Comparison of ENCODE assay signal across 12 cellular contexts in the genomic region with DNA sequence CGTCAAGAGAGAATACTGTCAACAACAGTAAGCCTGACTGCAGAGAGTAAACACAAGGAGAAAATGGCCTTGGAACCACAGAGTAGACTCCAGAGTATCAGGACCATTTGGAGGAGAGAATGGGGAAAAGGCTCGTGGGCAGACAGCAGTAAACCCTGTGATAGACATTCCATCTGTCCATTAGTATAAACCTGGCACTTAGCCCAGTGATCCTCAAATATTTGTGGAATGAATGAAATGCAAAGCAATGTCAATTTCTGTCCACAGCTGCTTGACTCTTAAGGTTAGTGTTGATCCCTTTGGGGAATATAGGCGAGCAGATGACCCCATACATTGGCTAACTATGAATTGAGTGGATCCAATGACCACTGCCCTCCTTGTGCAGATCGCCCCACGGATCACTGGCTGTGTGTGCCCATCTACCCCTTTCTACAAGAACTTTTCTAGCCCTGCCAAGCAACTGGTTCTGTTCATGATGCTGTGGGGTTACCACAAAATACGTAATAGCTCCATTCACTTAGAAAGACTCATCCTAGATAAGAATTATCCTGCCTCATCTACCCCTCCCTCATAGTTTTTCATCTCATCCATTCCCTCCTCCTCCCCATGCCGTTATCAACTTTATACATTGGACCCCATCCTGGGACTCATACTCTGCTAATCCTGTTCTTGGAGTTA.
A peak's percentile ranks its signal among the peaks of the same experiment; 100 is the strongest.
DNase-seq lines count a peak whose midpoint lies in the region; ATAC-seq and TF ChIP-seq lines count a peak whose summit lies in the region.
"Had no signal": no experiment of that assay in that cellular context is flagged by ENCODE, and none has a peak within 500 bp of the region (broad histone marks: within the 10 kb centered on the region; RNA-seq: fewer than 3 reads in every experiment).

No MANE protein-coding gene starts in this region.

- H3K9me3 ChIP-seq in vagina = no peaks in the 10 kb centered on the region

- intact Hi-C loops in vagina (cut with DNase I) = no loop called here

- H3K36me3 ChIP-seq in vagina = no peaks in the 10 kb centered on the region

- no peak for ATAC-seq in stimulated activated naive CD8-positive, alpha-beta T cell treated with anti-CD3 and anti-CD28 coated beads, Interleukin-15, Interleukin-2, amounts not matched to agents 100 U/mL and 50 U/mL, for 24 hours
- no peak for ATAC-seq in HG03175 (IDR thresholded peaks at IDR 0.05; ENCODE audit: unreplicated experiment)

- no peak for TF ChIP-seq CTCF in astrocyte of the spinal cord (IDR thresholded peaks at IDR 0.05; ENCODE audit: low read depth, low read length)
- TF ChIP-seq CTCF in vagina (IDR thresholded peaks at IDR 0.05) = no peak

- in situ Hi-C loops in astrocyte of the spinal cord (cut with HindIII; ENCODE audit: low sequenced_read_pairs) = no loop called here

- H3K27me3 ChIP-seq in vagina = no peaks in the 10 kb centered on the region

- no peaks in the 10 kb centered on the region for H3K4me1 ChIP-seq in vagina

- H3K27ac ChIP-seq in vagina = no peak overlapping the region

- DNase-seq in AG20443 (ENCODE audit: low spot score) (peak; percentile 45), HT1080 (ENCODE audit: low read depth) (peak; percentile 75), astrocyte of the spinal cord (ENCODE audit: low read depth, low spot score) (peak; percentile 79), kidney glomerular epithelial cell (lab: John Stamatoyannopoulos, UW) (peak; percentile 71), vagina (ENCODE audit: extremely low spot score in 2 of 2) (no peak), NCI-H1092 treated with DMSO at 0.1 percent for 48 hours (lab: John Stamatoyannopoulos, UW) (no peak)
- no peak for DNase-seq in stimulated activated naive CD8-positive, alpha-beta T cell treated with anti-CD3 and anti-CD28 coated beads, Interleukin-15, Interleukin-2, amounts not matched to agents 100 U/mL and 50 U/mL, for 24 hours
- DNase-seq: activated naive CD4-positive, alpha-beta T cell treated with anti-CD3 and anti-CD28 coated beads, Interleukin-2, amount 50 U/mL, for 16 hours; COR-L47; immature natural killer cell; stimulated activated CD4-positive, alpha-beta T cell treated with anti-CD3 and anti-CD28 coated beads, Interleukin-15, amount 100 ng/mL, for 24 hours had no signal

- no peak for TF ChIP-seq POLR2A in vagina (IDR thresholded peaks at IDR 0.05)

- H3K4me3 ChIP-seq in astrocyte of the spinal cord (ENCODE audit: low read depth, low read length) (no peak overlapping the region), vagina (no peak overlapping the region)

Comparison
In these comparisons a context has a peak if more than half of its experiments do, and no peak if none do; other contexts are left out.
1. DNase-seq: peak in AG20443 (single experiment), HT1080 (single experiment), astrocyte of the spinal cord (single experiment) and kidney glomerular epithelial cell (single experiment); none in vagina (0 of 2), stimulated activated naive CD8-positive, alpha-beta T cell treated with anti-CD3 and anti-CD28 coated beads, Interleukin-15, Interleukin-2, amounts not matched to agents 100 U/mL and 50 U/mL, for 24 hours (single experiment) and NCI-H1092 treated with DMSO at 0.1 percent for 48 hours (single experiment).